ENCODE assay signal across 1 cellular context in the genomic region with DNA sequence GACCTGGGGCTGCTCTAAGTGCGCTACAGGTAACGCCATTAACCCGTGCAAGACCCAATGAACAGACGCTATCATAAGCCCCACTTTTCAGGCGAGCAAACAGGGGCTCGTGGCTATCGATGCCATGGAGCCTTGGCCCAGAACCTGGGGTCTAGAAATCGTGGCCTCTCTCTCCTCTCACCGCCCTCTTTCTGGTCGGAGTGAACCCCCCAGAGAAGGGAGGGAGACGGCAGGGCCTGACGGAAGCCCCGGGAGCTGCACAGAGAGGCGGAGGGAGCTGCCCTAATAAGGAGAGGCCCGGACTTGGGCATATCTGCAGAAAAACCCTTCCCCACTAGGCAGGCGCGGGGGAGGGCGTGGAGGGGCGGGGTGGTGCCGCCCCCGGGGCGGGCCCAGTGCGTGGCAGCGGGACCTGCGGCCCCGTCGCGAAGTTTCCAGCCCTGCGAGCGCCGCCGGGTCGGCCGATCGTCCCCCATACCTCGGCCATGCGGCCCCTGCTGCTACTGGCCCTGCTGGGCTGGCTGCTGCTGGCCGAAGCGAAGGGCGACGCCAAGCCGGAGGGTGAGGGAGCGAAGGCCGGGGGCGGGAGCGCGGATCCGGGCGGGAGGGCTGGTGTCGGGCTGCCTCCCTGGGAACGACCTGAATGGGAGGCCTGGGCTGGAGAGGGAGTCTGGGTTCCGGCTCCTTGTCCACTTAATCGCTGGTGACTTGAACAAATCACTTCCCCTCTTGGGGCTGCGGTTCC.
TF ChIP-seq lines count a peak whose summit lies in the region.

A gene (plus strand): TSS at position 423 of the 745 bp plus-strand sequence. CDS start 63 bp downstream, at position 486.

TF ChIP-seq in HepG2, 621 proteins besides CTCF, POLR2A, EP300 and RAD21 (continued from another document and continues in another):
- TF ChIP-seq, protein P1, sequence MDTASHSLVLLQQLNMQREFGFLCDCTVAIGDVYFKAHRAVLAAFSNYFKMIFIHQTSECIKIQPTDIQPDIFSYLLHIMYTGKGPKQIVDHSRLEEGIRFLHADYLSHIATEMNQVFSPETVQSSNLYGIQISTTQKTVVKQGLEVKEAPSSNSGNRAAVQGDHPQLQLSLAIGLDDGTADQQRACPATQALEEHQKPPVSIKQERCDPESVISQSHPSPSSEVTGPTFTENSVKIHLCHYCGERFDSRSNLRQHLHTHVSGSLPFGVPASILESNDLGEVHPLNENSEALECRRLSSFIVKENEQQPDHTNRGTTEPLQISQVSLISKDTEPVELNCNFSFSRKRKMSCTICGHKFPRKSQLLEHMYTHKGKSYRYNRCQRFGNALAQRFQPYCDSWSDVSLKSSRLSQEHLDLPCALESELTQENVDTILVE (CRISPR knock-in tag; IDR thresholded peaks at IDR 0.05), result peak; percentile 60; the same call in 1 of the 2 replicates
- TF ChIP-seq SALL2 (CRISPR knock-in tag; IDR thresholded peaks at IDR 0.05), result peak; percentile 90
- 0 out of 2 replicates have a peak, but pooled peaks have one; percentile 10 for TF ChIP-seq ZMYM3 (CRISPR knock-in tag; IDR thresholded peaks at IDR 0.05)
- 0 out of 2 replicates have a peak, but pooled peaks have one; percentile 59 for TF ChIP-seq ZFP82 (CRISPR knock-in tag; IDR thresholded peaks at IDR 0.05; ENCODE audit: borderline replicate concordance)
- TF ChIP-seq MAF1 (CRISPR knock-in tag; IDR thresholded peaks at IDR 0.05; ENCODE audit: borderline replicate concordance), result peak; percentile 67; the same call in 1 of the 2 replicates
- TF ChIP-seq, protein P2, sequence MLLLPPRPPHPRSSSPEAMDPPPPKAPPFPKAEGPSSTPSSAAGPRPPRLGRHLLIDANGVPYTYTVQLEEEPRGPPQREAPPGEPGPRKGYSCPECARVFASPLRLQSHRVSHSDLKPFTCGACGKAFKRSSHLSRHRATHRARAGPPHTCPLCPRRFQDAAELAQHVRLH (CRISPR knock-in tag; IDR thresholded peaks at IDR 0.05; ENCODE audit: borderline replicate concordance, low read depth), result peak; percentile 92; the same call in 1 of the 2 replicates
- peak; percentile 86; the same call in 1 of the 2 replicates for TF ChIP-seq ZMAT3 (CRISPR knock-in tag; conservative IDR thresholded peaks at IDR 0.05)
- TF ChIP-seq RBAK (CRISPR knock-in tag; IDR thresholded peaks at IDR 0.05), result no peak
- TF ChIP-seq ZSCAN30 (CRISPR knock-in tag; IDR thresholded peaks at IDR 0.05), result peak; percentile 75; the same call in 1 of the 2 replicates
- peak; percentile 98; the same call in 1 of the 2 replicates for TF ChIP-seq SRY (CRISPR knock-in tag; IDR thresholded peaks at IDR 0.05)
- TF ChIP-seq ZNF773 (CRISPR knock-in tag; IDR thresholded peaks at IDR 0.05; ENCODE audit: borderline replicate concordance), result peak; percentile 74; the same call in 1 of the 2 replicates
- TF ChIP-seq, protein P3, sequence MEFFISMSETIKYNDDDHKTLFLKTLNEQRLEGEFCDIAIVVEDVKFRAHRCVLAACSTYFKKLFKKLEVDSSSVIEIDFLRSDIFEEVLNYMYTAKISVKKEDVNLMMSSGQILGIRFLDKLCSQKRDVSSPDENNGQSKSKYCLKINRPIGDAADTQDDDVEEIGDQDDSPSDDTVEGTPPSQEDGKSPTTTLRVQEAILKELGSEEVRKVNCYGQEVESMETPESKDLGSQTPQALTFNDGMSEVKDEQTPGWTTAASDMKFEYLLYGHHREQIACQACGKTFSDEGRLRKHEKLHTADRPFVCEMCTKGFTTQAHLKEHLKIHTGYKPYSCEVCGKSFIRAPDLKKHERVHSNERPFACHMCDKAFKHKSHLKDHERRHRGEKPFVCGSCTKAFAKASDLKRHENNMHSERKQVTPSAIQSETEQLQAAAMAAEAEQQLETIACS (CRISPR knock-in tag; IDR thresholded peaks at IDR 0.05), result no peak
- TF ChIP-seq, protein P4, sequence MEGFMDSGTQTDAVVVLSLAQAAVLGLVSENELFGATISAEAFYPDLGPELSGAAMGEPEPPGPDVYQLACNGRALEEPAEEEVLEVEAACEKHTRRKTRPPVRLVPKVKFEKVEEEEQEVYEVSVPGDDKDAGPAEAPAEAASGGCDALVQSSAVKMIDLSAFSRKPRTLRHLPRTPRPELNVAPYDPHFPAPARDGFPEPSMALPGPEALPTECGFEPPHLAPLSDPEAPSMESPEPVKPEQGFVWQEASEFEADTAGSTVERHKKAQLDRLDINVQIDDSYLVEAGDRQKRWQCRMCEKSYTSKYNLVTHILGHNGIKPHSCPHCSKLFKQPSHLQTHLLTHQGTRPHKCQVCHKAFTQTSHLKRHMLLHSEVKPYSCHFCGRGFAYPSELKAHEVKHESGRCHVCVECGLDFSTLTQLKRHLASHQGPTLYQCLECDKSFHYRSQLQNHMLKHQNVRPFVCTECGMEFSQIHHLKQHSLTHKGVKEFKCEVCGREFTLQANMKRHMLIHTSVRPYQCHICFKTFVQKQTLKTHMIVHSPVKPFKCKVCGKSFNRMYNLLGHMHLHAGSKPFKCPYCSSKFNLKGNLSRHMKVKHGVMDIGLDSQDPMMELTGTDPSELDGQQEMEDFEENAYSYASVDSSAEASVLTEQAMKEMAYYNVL (CRISPR knock-in tag; IDR thresholded peaks at IDR 0.05; ENCODE audit: borderline replicate concordance), result peak; percentile 23; the same call in 1 of the 2 replicates
- TF ChIP-seq, protein P5, sequence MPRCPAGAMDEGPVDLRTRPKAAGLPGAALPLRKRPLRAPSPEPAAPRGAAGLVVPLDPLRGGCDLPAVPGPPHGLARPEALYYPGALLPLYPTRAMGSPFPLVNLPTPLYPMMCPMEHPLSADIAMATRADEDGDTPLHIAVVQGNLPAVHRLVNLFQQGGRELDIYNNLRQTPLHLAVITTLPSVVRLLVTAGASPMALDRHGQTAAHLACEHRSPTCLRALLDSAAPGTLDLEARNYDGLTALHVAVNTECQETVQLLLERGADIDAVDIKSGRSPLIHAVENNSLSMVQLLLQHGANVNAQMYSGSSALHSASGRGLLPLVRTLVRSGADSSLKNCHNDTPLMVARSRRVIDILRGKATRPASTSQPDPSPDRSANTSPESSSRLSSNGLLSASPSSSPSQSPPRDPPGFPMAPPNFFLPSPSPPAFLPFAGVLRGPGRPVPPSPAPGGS (CRISPR knock-in tag; IDR thresholded peaks at IDR 0.05), result peak; percentile 95
- no peak for TF ChIP-seq ZNF761 (CRISPR knock-in tag; conservative IDR thresholded peaks at IDR 0.05)
- peak; percentile 89 for TF ChIP-seq NFKBIZ (CRISPR knock-in tag; IDR thresholded peaks at IDR 0.05)
- TF ChIP-seq JUN (CRISPR knock-in tag; IDR thresholded peaks at IDR 0.05), result no peak
- no peak for TF ChIP-seq SP1 (IDR thresholded peaks at IDR 0.05)
- TF ChIP-seq SP1 (CRISPR knock-in tag; IDR thresholded peaks at IDR 0.05), result peak; percentile 53; the same call in 1 of the 2 replicates
- no peak for TF ChIP-seq RARG (CRISPR knock-in tag; IDR thresholded peaks at IDR 0.05; ENCODE audit: low read depth)
- peak; percentile 93 for TF ChIP-seq ZFX (CRISPR knock-in tag; IDR thresholded peaks at IDR 0.05; ENCODE audit: low read depth)
- TF ChIP-seq ZBTB42 (CRISPR knock-in tag; IDR thresholded peaks at IDR 0.05), result no peak; the same call in 1 of the 2 replicates
- TF ChIP-seq, protein P6, sequence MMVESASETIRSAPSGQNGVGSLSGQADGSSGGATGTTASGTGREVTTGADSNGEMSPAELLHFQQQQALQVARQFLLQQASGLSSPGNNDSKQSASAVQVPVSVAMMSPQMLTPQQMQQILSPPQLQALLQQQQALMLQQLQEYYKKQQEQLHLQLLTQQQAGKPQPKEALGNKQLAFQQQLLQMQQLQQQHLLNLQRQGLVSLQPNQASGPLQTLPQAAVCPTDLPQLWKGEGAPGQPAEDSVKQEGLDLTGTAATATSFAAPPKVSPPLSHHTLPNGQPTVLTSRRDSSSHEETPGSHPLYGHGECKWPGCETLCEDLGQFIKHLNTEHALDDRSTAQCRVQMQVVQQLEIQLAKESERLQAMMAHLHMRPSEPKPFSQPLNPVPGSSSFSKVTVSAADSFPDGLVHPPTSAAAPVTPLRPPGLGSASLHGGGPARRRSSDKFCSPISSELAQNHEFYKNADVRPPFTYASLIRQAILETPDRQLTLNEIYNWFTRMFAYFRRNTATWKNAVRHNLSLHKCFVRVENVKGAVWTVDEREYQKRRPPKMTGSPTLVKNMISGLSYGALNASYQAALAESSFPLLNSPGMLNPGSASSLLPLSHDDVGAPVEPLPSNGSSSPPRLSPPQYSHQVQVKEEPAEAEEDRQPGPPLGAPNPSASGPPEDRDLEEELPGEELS (CRISPR knock-in tag; IDR thresholded peaks at IDR 0.05), result 0 out of 2 replicates have a peak, but pooled peaks have one; percentile 24
- TF ChIP-seq GFI1 (CRISPR knock-in tag; IDR thresholded peaks at IDR 0.05; ENCODE audit: borderline replicate concordance), result peak; percentile 12; the same call in 1 of the 2 replicates
- TF ChIP-seq ADNP (CRISPR knock-in tag; IDR thresholded peaks at IDR 0.05), result no peak
- TF ChIP-seq, protein P7, sequence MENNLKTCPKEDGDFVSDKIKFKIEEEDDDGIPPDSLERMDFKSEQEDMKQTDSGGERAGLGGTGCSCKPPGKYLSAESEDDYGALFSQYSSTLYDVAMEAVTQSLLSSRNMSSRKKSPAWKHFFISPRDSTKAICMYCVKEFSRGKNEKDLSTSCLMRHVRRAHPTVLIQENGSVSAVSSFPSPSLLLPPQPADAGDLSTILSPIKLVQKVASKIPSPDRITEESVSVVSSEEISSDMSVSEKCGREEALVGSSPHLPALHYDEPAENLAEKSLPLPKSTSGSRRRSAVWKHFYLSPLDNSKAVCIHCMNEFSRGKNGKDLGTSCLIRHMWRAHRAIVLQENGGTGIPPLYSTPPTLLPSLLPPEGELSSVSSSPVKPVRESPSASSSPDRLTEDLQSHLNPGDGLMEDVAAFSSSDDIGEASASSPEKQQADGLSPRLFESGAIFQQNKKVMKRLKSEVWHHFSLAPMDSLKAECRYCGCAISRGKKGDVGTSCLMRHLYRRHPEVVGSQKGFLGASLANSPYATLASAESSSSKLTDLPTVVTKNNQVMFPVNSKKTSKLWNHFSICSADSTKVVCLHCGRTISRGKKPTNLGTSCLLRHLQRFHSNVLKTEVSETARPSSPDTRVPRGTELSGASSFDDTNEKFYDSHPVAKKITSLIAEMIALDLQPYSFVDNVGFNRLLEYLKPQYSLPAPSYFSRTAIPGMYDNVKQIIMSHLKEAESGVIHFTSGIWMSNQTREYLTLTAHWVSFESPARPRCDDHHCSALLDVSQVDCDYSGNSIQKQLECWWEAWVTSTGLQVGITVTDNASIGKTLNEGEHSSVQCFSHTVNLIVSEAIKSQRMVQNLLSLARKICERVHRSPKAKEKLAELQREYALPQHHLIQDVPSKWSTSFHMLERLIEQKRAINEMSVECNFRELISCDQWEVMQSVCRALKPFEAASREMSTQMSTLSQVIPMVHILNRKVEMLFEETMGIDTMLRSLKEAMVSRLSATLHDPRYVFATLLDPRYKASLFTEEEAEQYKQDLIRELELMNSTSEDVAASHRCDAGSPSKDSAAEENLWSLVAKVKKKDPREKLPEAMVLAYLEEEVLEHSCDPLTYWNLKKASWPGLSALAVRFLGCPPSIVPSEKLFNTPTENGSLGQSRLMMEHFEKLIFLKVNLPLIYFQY (CRISPR knock-in tag; IDR thresholded peaks at IDR 0.05; ENCODE audit: borderline replicate concordance), result no peak
- TF ChIP-seq, protein P8, sequence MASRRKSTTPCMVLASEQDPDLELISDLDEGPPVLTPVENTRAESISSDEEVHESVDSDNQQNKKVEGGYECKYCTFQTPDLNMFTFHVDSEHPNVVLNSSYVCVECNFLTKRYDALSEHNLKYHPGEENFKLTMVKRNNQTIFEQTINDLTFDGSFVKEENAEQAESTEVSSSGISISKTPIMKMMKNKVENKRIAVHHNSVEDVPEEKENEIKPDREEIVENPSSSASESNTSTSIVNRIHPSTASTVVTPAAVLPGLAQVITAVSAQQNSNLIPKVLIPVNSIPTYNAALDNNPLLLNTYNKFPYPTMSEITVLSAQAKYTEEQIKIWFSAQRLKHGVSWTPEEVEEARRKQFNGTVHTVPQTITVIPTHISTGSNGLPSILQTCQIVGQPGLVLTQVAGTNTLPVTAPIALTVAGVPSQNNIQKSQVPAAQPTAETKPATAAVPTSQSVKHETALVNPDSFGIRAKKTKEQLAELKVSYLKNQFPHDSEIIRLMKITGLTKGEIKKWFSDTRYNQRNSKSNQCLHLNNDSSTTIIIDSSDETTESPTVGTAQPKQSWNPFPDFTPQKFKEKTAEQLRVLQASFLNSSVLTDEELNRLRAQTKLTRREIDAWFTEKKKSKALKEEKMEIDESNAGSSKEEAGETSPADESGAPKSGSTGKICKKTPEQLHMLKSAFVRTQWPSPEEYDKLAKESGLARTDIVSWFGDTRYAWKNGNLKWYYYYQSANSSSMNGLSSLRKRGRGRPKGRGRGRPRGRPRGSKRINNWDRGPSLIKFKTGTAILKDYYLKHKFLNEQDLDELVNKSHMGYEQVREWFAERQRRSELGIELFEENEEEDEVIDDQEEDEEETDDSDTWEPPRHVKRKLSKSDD (CRISPR knock-in tag; IDR thresholded peaks at IDR 0.05; ENCODE audit: low read depth), result 0 out of 2 replicates have a peak, but pooled peaks have one; percentile 29
- no peak for TF ChIP-seq SIX4 (CRISPR knock-in tag; IDR thresholded peaks at IDR 0.05)
- no peak for TF ChIP-seq ESRRA (CRISPR knock-in tag; IDR thresholded peaks at IDR 0.05; ENCODE audit: low read depth)
- TF ChIP-seq, protein P9, sequence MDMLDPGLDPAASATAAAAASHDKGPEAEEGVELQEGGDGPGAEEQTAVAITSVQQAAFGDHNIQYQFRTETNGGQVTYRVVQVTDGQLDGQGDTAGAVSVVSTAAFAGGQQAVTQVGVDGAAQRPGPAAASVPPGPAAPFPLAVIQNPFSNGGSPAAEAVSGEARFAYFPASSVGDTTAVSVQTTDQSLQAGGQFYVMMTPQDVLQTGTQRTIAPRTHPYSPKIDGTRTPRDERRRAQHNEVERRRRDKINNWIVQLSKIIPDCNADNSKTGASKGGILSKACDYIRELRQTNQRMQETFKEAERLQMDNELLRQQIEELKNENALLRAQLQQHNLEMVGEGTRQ (IDR thresholded peaks at IDR 0.05; ENCODE audit: low read depth, low read length), result no peak
- TF ChIP-seq, protein P9 (CRISPR knock-in tag; IDR thresholded peaks at IDR 0.05; ENCODE audit: borderline replicate concordance), result peak; percentile 82; the same call in 1 of the 2 replicates
- TF ChIP-seq ZNF335 (CRISPR knock-in tag; IDR thresholded peaks at IDR 0.05), result peak; percentile 74
- peak; percentile 84 for TF ChIP-seq KDM3A (CRISPR knock-in tag; IDR thresholded peaks at IDR 0.05; ENCODE audit: low read depth)
- TF ChIP-seq, protein P10, sequence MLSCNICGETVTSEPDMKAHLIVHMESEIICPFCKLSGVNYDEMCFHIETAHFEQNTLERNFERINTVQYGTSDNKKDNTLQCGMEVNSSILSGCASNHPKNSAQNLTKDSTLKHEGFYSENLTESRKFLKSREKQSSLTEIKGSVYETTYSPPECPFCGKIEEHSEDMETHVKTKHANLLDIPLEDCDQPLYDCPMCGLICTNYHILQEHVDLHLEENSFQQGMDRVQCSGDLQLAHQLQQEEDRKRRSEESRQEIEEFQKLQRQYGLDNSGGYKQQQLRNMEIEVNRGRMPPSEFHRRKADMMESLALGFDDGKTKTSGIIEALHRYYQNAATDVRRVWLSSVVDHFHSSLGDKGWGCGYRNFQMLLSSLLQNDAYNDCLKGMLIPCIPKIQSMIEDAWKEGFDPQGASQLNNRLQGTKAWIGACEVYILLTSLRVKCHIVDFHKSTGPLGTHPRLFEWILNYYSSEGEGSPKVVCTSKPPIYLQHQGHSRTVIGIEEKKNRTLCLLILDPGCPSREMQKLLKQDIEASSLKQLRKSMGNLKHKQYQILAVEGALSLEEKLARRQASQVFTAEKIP (CRISPR knock-in tag; IDR thresholded peaks at IDR 0.05; ENCODE audit: borderline replicate concordance), result no peak
- no peak for TF ChIP-seq FOXK1 (CRISPR knock-in tag; IDR thresholded peaks at IDR 0.05; ENCODE audit: borderline replicate concordance, low read depth)
- TF ChIP-seq ZNF792 (CRISPR knock-in tag; IDR thresholded peaks at IDR 0.05), result peak; percentile 24
